In genomic region chr19:11418166-11418517, GRCh38 we compare ENCODE assay signal across 14 cellular contexts. TPM values are rescaled to one million over a fixed set of nuclear protein-coding genes. Genes with fewer than 3 reads are reported as not detected.
DNase-seq lines count a peak whose midpoint lies in the region; ATAC-seq and TF ChIP-seq lines count a peak whose summit lies in the region.
"Had no signal": no experiment of that assay in that cellular context is flagged by ENCODE, and none has a peak within 500 bp of the region (broad histone marks: within the 10 kb centered on the region; RNA-seq: fewer than 3 reads in every experiment).

No MANE protein-coding gene starts in this region.

- no peak for TF ChIP-seq CTCF in GM10266 (IDR thresholded peaks at IDR 0.05; ENCODE audit: control insufficient read depth, insufficient read depth, low read depth, missing control alignments)
- TF ChIP-seq CTCF in psoas muscle (IDR thresholded peaks at IDR 0.05), result no peak

- H3K4me1 Mint-ChIP-seq in activated naive CD8-positive, alpha-beta T cell treated with anti-CD3 and anti-CD28 coated beads, Interleukin-2, amount 50 U/mL, for 24 hours, result peaks cover 25% of the 10 kb centered on the region

- no peak overlapping the region for H3K27ac Mint-ChIP-seq in activated naive CD8-positive, alpha-beta T cell treated with anti-CD3 and anti-CD28 coated beads, Interleukin-2, amount 50 U/mL, for 24 hours
- H3K27ac Mint-ChIP-seq: activated T-helper 1 cell treated with anti-CD3 and anti-CD28 coated beads, Interleukin-12 subunit alpha, Interleukin-12 subunit beta, Interleukin-2, Interleukin-4 antibody, amounts not matched to agents 30 ng/mL and 10 ng/mL and 1 ng/mL, durations not matched to agents 14 hours and 24 hours and 36 hours had no signal

- no peaks in the 10 kb centered on the region for H3K9me3 Mint-ChIP-seq in activated naive CD8-positive, alpha-beta T cell treated with anti-CD3 and anti-CD28 coated beads, Interleukin-2, amount 50 U/mL, for 24 hours
- H3K9me3 Mint-ChIP-seq: activated T-helper 1 cell treated with anti-CD3 and anti-CD28 coated beads, Interleukin-12 subunit alpha, Interleukin-12 subunit beta, Interleukin-2, Interleukin-4 antibody, amounts not matched to agents 30 ng/mL and 10 ng/mL and 1 ng/mL, durations not matched to agents 14 hours and 24 hours and 36 hours had no signal

- intact Hi-C loops in psoas muscle (cut with DNase I), result no loop called here

- H3K36me3 ChIP-seq in NT2/D1 (ENCODE audit: insufficient read depth, insufficient read length, low read length) (no peaks in the 10 kb centered on the region), iPS-15b (ENCODE audit: control insufficient read depth, insufficient read depth, low read length) (no peaks in the 10 kb centered on the region), psoas muscle (ENCODE audit: insufficient read depth in 1 of 2, low read depth in 1 of 2) (no peaks in the 10 kb centered on the region)

- peak; percentile 12 for DNase-seq in GM10266 (ENCODE audit: extremely low spot score)
- no peak for DNase-seq in NT2/D1 (ENCODE audit: low read depth, low spot score)
- DNase-seq in psoas muscle, result no peak
- DNase-seq in NOMO-1 treated with dmso at 0.1 percent for 144 hours (lab: John Stamatoyannopoulos, UW; ENCODE audit: unreplicated experiment), result no peak
- DNase-seq in activated naive CD8-positive, alpha-beta T cell treated with anti-CD3 and anti-CD28 coated beads, Interleukin-2, amount 50 U/mL, for 24 hours, result no peak
- DNase-seq: cortex of kidney, DND-41, HCEC 1CT, hippocampal formation, T1000 had no signal

- H3K27ac ChIP-seq in psoas muscle, result no peak overlapping the region

- H3K9me3 ChIP-seq in NT2/D1 (ENCODE audit: insufficient read depth, low read length) (no peaks in the 10 kb centered on the region), iPS-15b (ENCODE audit: control insufficient read depth, insufficient read depth, low read length) (no peaks in the 10 kb centered on the region), psoas muscle (no peaks in the 10 kb centered on the region)

- peaks cover 53% of the 10 kb centered on the region for H3K27me3 Mint-ChIP-seq in activated naive CD8-positive, alpha-beta T cell treated with anti-CD3 and anti-CD28 coated beads, Interleukin-2, amount 50 U/mL, for 24 hours

- H3K36me3 Mint-ChIP-seq in activated naive CD8-positive, alpha-beta T cell treated with anti-CD3 and anti-CD28 coated beads, Interleukin-2, amount 50 U/mL, for 24 hours (ENCODE audit: low read depth), result no peaks in the 10 kb centered on the region

- peaks cover 60% of the 10 kb centered on the region for H3K27me3 ChIP-seq in NT2/D1 (ENCODE audit: insufficient read depth, insufficient read length)
- peaks cover 14% of the 10 kb centered on the region for H3K27me3 ChIP-seq in iPS-15b (ENCODE audit: control insufficient read depth, insufficient read depth, low read length)
- H3K27me3 ChIP-seq in psoas muscle (ENCODE audit: insufficient read depth in 3 of 3, low read length in 2 of 3), result peaks cover 0 to 67% (median 28%) of the 10 kb centered on the region in 3 donors

- no peak for ATAC-seq in psoas muscle
- no peak for ATAC-seq in GM21825 (IDR thresholded peaks at IDR 0.05; ENCODE audit: unreplicated experiment)
- no peak for ATAC-seq in HG03025 (IDR thresholded peaks at IDR 0.05; ENCODE audit: low FRiP score, unreplicated experiment)
- ATAC-seq in activated naive CD8-positive, alpha-beta T cell treated with anti-CD3 and anti-CD28 coated beads, Interleukin-2, amount 50 U/mL, for 24 hours, result no peak

- H3K4me3 Mint-ChIP-seq in activated naive CD8-positive, alpha-beta T cell treated with anti-CD3 and anti-CD28 coated beads, Interleukin-2, amount 50 U/mL, for 24 hours, result no peak overlapping the region
- H3K4me3 Mint-ChIP-seq: activated T-helper 1 cell treated with anti-CD3 and anti-CD28 coated beads, Interleukin-12 subunit alpha, Interleukin-12 subunit beta, Interleukin-2, Interleukin-4 antibody, amounts not matched to agents 30 ng/mL and 10 ng/mL and 1 ng/mL, durations not matched to agents 14 hours and 24 hours and 36 hours had no signal

- peak overlapping the region; percentile 55 for H3K4me3 ChIP-seq in NT2/D1 (ENCODE audit: insufficient read length, low read depth)
- peak overlapping the region; percentile 89 for H3K4me3 ChIP-seq in iPS-15b (ENCODE audit: low read depth, low read length)
- peak overlapping the region; percentile 60 for H3K4me3 ChIP-seq in psoas muscle

- H3K9ac ChIP-seq in NT2/D1 (ENCODE audit: insufficient read length, low read depth) (peak overlapping the region; percentile 61), iPS-15b (ENCODE audit: low read depth, low read length) (no peak overlapping the region)

- WGBS in psoas muscle, 3 donors, result 3 to 9% (median 7%) methylated on average over 6 to 14 of the region's 14 CpGs

- H3K4me1 ChIP-seq in NT2/D1 (ENCODE audit: insufficient read depth, insufficient read length) (peaks cover 11% of the 10 kb centered on the region), iPS-15b (ENCODE audit: control insufficient read depth, insufficient read depth, low read length) (peaks cover 2% of the 10 kb centered on the region), psoas muscle (no peaks in the 10 kb centered on the region)

RNA-seq across cellular contexts. Expression of gene RGL3, which starts 1.0 kb away (rescaled TPM):
- total RNA-seq in psoas muscle, result 1 to 10 TPM; 1.6 to 6.4 (median 3.0) TPM
- polyA plus RNA-seq in psoas muscle, result 1 to 10 TPM; 1.2 to 2.4 (median 2.2) TPM
- total RNA-seq: activated T-helper 1 cell treated with anti-CD3 and anti-CD28 coated beads, Interleukin-12 subunit alpha, Interleukin-12 subunit beta, Interleukin-2, Interleukin-4 antibody, amounts not matched to agents 30 ng/mL and 10 ng/mL and 1 ng/mL, durations not matched to agents 14 hours and 24 hours and 36 hours had no signal

RNA-seq across cellular contexts. Expression of gene ODAD3, which starts 16.8 kb away (rescaled TPM):
- total RNA-seq in psoas muscle, result under 1 TPM in 2 of 4 donors, not detected in 2; 0.13 to 0.17 TPM
- under 1 TPM; 0.09 to 0.87 (median 0.20) TPM for polyA plus RNA-seq in psoas muscle
- total RNA-seq: activated T-helper 1 cell treated with anti-CD3 and anti-CD28 coated beads, Interleukin-12 subunit alpha, Interleukin-12 subunit beta, Interleukin-2, Interleukin-4 antibody, amounts not matched to agents 30 ng/mL and 10 ng/mL and 1 ng/mL, durations not matched to agents 14 hours and 24 hours and 36 hours had no signal

RNA-seq across cellular contexts. Expression of gene PRKCSH, which starts 17.3 kb away (rescaled TPM):
- 10 to 100 TPM; 60.9 to 98.4 (median 74.6) TPM for total RNA-seq in psoas muscle
- 10 to 100 TPM; 48.5 to 59.7 (median 59.7) TPM for polyA plus RNA-seq in psoas muscle

RNA-seq across cellular contexts. Expression of gene EPOR, which starts 34.0 kb away (rescaled TPM):
- total RNA-seq in psoas muscle, result 1 to 10 TPM; 1.0 to 2.1 (median 1.7) TPM
- polyA plus RNA-seq in psoas muscle, result 1 to 10 TPM; 1.7 to 2.1 (median 2.1) TPM

RNA-seq across cellular contexts. Expression of gene SWSAP1, which starts 43.7 kb away (rescaled TPM):
- total RNA-seq in psoas muscle, result 1 to 10 TPM; 1.1 to 1.7 (median 1.4) TPM
- 1 to 10 TPM; 2.1 to 3.9 (median 2.3) TPM for polyA plus RNA-seq in psoas muscle
